Comparison of ENCODE assay signal across 8 cellular contexts in the genomic region with DNA sequence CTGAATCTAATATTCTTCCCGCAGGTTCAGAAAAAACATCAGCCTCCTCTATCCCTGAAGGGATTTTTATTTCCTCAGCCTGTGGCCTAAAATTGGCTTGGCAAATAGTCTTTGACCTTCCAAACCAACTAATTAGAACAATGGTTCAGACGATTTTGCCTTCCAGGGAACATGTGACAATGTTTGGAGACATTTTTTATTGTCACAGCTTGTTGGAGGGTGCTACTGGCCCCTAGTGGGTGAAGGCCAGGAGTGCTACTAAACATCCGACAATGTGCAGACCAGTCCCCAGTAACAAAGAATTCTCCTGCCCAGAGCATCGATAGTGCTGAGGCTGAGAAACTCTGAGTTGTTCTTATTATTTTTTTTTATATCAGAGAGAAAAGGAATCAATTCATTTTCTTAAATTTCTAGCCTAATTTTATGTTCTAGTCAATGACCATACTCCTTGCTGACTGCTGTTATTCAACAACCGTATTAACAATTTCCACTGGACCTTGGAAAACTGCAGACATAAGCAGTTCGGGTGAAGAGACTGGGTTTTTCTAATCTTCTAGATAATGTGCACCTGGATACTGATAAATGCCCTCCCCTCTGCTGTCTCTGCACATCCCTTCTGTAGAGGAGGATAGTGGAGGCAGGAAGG.
DNase-seq lines count a peak whose midpoint lies in the region; ATAC-seq and TF ChIP-seq lines count a peak whose summit lies in the region.

No MANE protein-coding gene starts in this region.

- TF ChIP-seq CTCF in Calu3 (IDR thresholded peaks at IDR 0.05; ENCODE audit: unreplicated experiment) (no peak), parathyroid adenoma (IDR thresholded peaks at IDR 0.05) (peak; percentile 50)

- peak; percentile 66 for ATAC-seq in HG02885 (IDR thresholded peaks at IDR 0.05; ENCODE audit: poor library complexity, unreplicated experiment)
- ATAC-seq in GM21390 (IDR thresholded peaks at IDR 0.05; ENCODE audit: unreplicated experiment): no peak

- peaks cover 16% of the 10 kb centered on the region for H3K27me3 Mint-ChIP-seq in Calu3 (ENCODE audit: unreplicated experiment)

- intact Hi-C loops in Calu3 (cut with micrococcal nuclease; ENCODE audit: unreplicated experiment): loop anchor here (10.0 kb wide), 1 partner anchor 561 kb away; no protein-coding TSS in a partner anchor

- TF ChIP-seq POLR2A in erythroblast (IDR thresholded peaks at IDR 0.05; ENCODE audit: low read length): no peak

- peaks cover 19% of the 10 kb centered on the region for H3K9me3 ChIP-seq in NT2/D1 (ENCODE audit: insufficient read depth, low read length)
- H3K9me3 ChIP-seq in parathyroid adenoma (ENCODE audit: control insufficient read depth, low read length): no peaks in the 10 kb centered on the region

- H3K4me1 Mint-ChIP-seq in Calu3 (ENCODE audit: low read depth, unreplicated experiment): no peaks in the 10 kb centered on the region

- no peak overlapping the region for H3K27ac ChIP-seq in parathyroid adenoma

- H3K4me2 ChIP-seq in parathyroid adenoma (ENCODE audit: low read length): no peak overlapping the region

- H3K27ac Mint-ChIP-seq in Calu3 (ENCODE audit: unreplicated experiment): no peak overlapping the region

- CTCF ChIA-PET in Calu3 (lab: Charles Lee): interaction anchor here (0.6 to 0.9 kb wide), 2 partner anchors 501 to 1511 kb away, joined by 3 read pairs; no protein-coding TSS in a partner anchor

- H3K9ac ChIP-seq in NT2/D1 (ENCODE audit: insufficient read length, low read depth) (no peak overlapping the region), parathyroid adenoma (no peak overlapping the region)

- peak; percentile 48 for DNase-seq in Calu3
- peak; percentile 57 for DNase-seq in NT2/D1 (ENCODE audit: low read depth, low spot score)
- peak; percentile 3 to 20 for DNase-seq in erythroblast (lab: John Stamatoyannopoulos, UW)
- no peak for DNase-seq in T1000 (lab: John Stamatoyannopoulos, UW)
- DNase-seq in mesenteric fat pad (ENCODE audit: low spot score): no peak

- no peaks in the 10 kb centered on the region for H3K36me3 Mint-ChIP-seq in Calu3 (ENCODE audit: insufficient read depth, unreplicated experiment)

- H3K27me3 ChIP-seq in NT2/D1 (ENCODE audit: insufficient read depth, insufficient read length) (no peaks in the 10 kb centered on the region), parathyroid adenoma (ENCODE audit: control insufficient read depth, insufficient read depth, low read length) (no peaks in the 10 kb centered on the region)

- H3K4me1 ChIP-seq in NT2/D1 (ENCODE audit: insufficient read depth, insufficient read length) (no peaks in the 10 kb centered on the region), parathyroid adenoma (no peaks in the 10 kb centered on the region)

- H3K4me3 ChIP-seq in NT2/D1 (ENCODE audit: insufficient read length, low read depth): no peak overlapping the region
- no peak overlapping the region for H3K4me3 ChIP-seq in parathyroid adenoma (ENCODE audit: low read depth, low read length)

- no peaks in the 10 kb centered on the region for H3K9me3 Mint-ChIP-seq in Calu3 (ENCODE audit: low read depth, unreplicated experiment)

- peak overlapping the region; percentile 16 for H2AFZ ChIP-seq in parathyroid adenoma

- no peak overlapping the region for H3K4me3 Mint-ChIP-seq in Calu3 (ENCODE audit: low read depth, unreplicated experiment)

- H3K36me3 ChIP-seq in NT2/D1 (ENCODE audit: insufficient read depth, insufficient read length, low read length) (no peaks in the 10 kb centered on the region), parathyroid adenoma (ENCODE audit: control insufficient read depth, insufficient read depth, low read length) (no peaks in the 10 kb centered on the region)

- BruUV-seq in Calu3 (replicated peaks; lab: Mats Ljungman, UMichigan): no TSS peak

- no peaks in the 10 kb centered on the region for H3K79me2 ChIP-seq in parathyroid adenoma

Comparison
In these comparisons a context has a peak if more than half of its experiments do, and no peak if none do; other contexts are left out.
1. DNase-seq: peak in Calu3 (single experiment), NT2/D1 (single experiment) and erythroblast (2 of 2); none in T1000 (single experiment) and mesenteric fat pad (single experiment).